In genomic region chr4:53004497-53005148, GRCh38 we compare ENCODE assay signal across 22 cellular contexts.
DNase-seq lines count a peak whose midpoint lies in the region; ATAC-seq and TF ChIP-seq lines count a peak whose summit lies in the region.
"Had no signal": no experiment of that assay in that cellular context is flagged by ENCODE, and none has a peak within 500 bp of the region (broad histone marks: within the 10 kb centered on the region; RNA-seq: fewer than 3 reads in every experiment).

No MANE protein-coding gene starts in this region.

- no peaks in the 10 kb centered on the region for H3K36me3 Mint-ChIP-seq in activated T-helper 1 cell treated with anti-CD3 and anti-CD28 coated beads, Interleukin-12 subunit alpha, Interleukin-12 subunit beta, Interleukin-2, Interleukin-4 antibody, amounts not matched to agents 30 ng/mL and 10 ng/mL and 1 ng/mL, durations not matched to agents 14 hours and 24 hours and 36 hours (ENCODE audit: low read depth)

- H4K91ac ChIP-seq in mesenchymal stem cell (ENCODE audit: low read length) = no peak overlapping the region

- H3K9me3 ChIP-seq in mesenchymal stem cell (ENCODE audit: control insufficient read depth, low read length) (no peaks in the 10 kb centered on the region), breast epithelium (no peaks in the 10 kb centered on the region)
- H3K9me3 ChIP-seq: HAP-1, MG63 had no signal

- TF ChIP-seq CTCF in GM12865 (IDR thresholded peaks at IDR 0.05; ENCODE audit: insufficient read depth, low read depth, low read length, missing control alignments) (no peak), breast epithelium (IDR thresholded peaks at IDR 0.05) (no peak)

- no peak overlapping the region for H2BK5ac ChIP-seq in mesenchymal stem cell (ENCODE audit: low read depth, low read length, poor library complexity, severe bottlenecking)

- H3K27me3 ChIP-seq in mesenchymal stem cell (ENCODE audit: control insufficient read depth in 1 of 2, insufficient read depth in 1 of 2, low read length in 2 of 2) (no peaks in the 10 kb centered on the region), breast epithelium (no peaks in the 10 kb centered on the region)
- H3K27me3 ChIP-seq: MG63 had no signal

- no peak overlapping the region for H3K27ac Mint-ChIP-seq in activated T-helper 1 cell treated with anti-CD3 and anti-CD28 coated beads, Interleukin-12 subunit alpha, Interleukin-12 subunit beta, Interleukin-2, Interleukin-4 antibody, amounts not matched to agents 30 ng/mL and 10 ng/mL and 1 ng/mL, durations not matched to agents 14 hours and 24 hours and 36 hours
- H3K27ac Mint-ChIP-seq: CD14-positive monocyte, GM23338 had no signal

- peak; percentile 27 for DNase-seq in GM12865 (ENCODE audit: low read depth)
- no peak for DNase-seq in mesenchymal stem cell
- DNase-seq in activated T-helper 1 cell treated with anti-CD3 and anti-CD28 coated beads, Interleukin-12 subunit alpha, Interleukin-12 subunit beta, Interleukin-2, Interleukin-4 antibody, amounts not matched to agents 30 ng/mL and 10 ng/mL and 1 ng/mL, durations not matched to agents 14 hours and 24 hours and 36 hours (ENCODE audit: low spot score) = no peak
- DNase-seq in breast epithelium (ENCODE audit: low spot score in 2 of 2) = no peak
- DNase-seq: AML-193, MG63, NCI-H1048, NCI-H1417 treated with DMSO at 0.1 percent for 48 hours, NCI-H187 treated with DMSO at 0.1 percent for 48 hours, NCI-H2107, NCI-H510A, PC-9, RPMI8226, SHP77 had no signal

- no peak for TF ChIP-seq POLR2A in breast epithelium (IDR thresholded peaks at IDR 0.05)

- H3K4me2 ChIP-seq in mesenchymal stem cell (ENCODE audit: low read length, poor library complexity, severe bottlenecking) = no peak overlapping the region
- H3K4me2 ChIP-seq: GM23338, PC-9 had no signal

- peak overlapping the region; percentile 15 to 22 for H2BK12ac ChIP-seq in mesenchymal stem cell (ENCODE audit: low read length in 2 of 2)

- H4K8ac ChIP-seq in mesenchymal stem cell (ENCODE audit: low read length) = no peak overlapping the region

- H2BK15ac ChIP-seq in mesenchymal stem cell (ENCODE audit: low read depth, poor library complexity, severe bottlenecking) = no peak overlapping the region

- H3K4me1 ChIP-seq in mesenchymal stem cell (ENCODE audit: control insufficient read depth, insufficient read depth, low read depth, low read length) = no peaks in the 10 kb centered on the region
- no peaks in the 10 kb centered on the region for H3K4me1 ChIP-seq in breast epithelium

- intact Hi-C loops in activated T-helper 1 cell treated with anti-CD3 and anti-CD28 coated beads, Interleukin-12 subunit alpha, Interleukin-12 subunit beta, Interleukin-2, Interleukin-4 antibody, amounts not matched to agents 30 ng/mL and 10 ng/mL and 1 ng/mL, durations not matched to agents 14 hours and 24 hours and 36 hours (cut with micrococcal nuclease) = no loop called here
- intact Hi-C loops in breast epithelium (cut with DNase I; ENCODE audit: low total_unique reads) = no loop called here

- H3K4me1 Mint-ChIP-seq in activated T-helper 1 cell treated with anti-CD3 and anti-CD28 coated beads, Interleukin-12 subunit alpha, Interleukin-12 subunit beta, Interleukin-2, Interleukin-4 antibody, amounts not matched to agents 30 ng/mL and 10 ng/mL and 1 ng/mL, durations not matched to agents 14 hours and 24 hours and 36 hours (ENCODE audit: low read depth) = peaks cover 1% of the 10 kb centered on the region
- H3K4me1 Mint-ChIP-seq: GM23338 had no signal

- no peak overlapping the region for H3K4me3 Mint-ChIP-seq in activated T-helper 1 cell treated with anti-CD3 and anti-CD28 coated beads, Interleukin-12 subunit alpha, Interleukin-12 subunit beta, Interleukin-2, Interleukin-4 antibody, amounts not matched to agents 30 ng/mL and 10 ng/mL and 1 ng/mL, durations not matched to agents 14 hours and 24 hours and 36 hours
- H3K4me3 Mint-ChIP-seq: CD14-positive monocyte, GM23338 had no signal

- H3K36me3 ChIP-seq in mesenchymal stem cell (ENCODE audit: control insufficient read depth in 1 of 2, insufficient read depth in 2 of 2, low read depth in 1 of 2, low read length in 2 of 2) = peaks cover 0 to 11% of the 10 kb centered on the region in 2 experiments
- H3K36me3 ChIP-seq in breast epithelium = no peaks in the 10 kb centered on the region
- H3K36me3 ChIP-seq: HAP-1 had no signal

- H2AK5ac ChIP-seq in mesenchymal stem cell (ENCODE audit: low read length, severe bottlenecking) = no peak overlapping the region

- no peaks in the 10 kb centered on the region for H3K9me3 Mint-ChIP-seq in activated T-helper 1 cell treated with anti-CD3 and anti-CD28 coated beads, Interleukin-12 subunit alpha, Interleukin-12 subunit beta, Interleukin-2, Interleukin-4 antibody, amounts not matched to agents 30 ng/mL and 10 ng/mL and 1 ng/mL, durations not matched to agents 14 hours and 24 hours and 36 hours

- H3K27ac ChIP-seq in mesenchymal stem cell (ENCODE audit: low read length, poor library complexity, severe bottlenecking) = no peak overlapping the region
- H3K27ac ChIP-seq in breast epithelium = no peak overlapping the region
- H3K27ac ChIP-seq: PC-9 had no signal

- no peaks in the 10 kb centered on the region for H3K27me3 Mint-ChIP-seq in activated T-helper 1 cell treated with anti-CD3 and anti-CD28 coated beads, Interleukin-12 subunit alpha, Interleukin-12 subunit beta, Interleukin-2, Interleukin-4 antibody, amounts not matched to agents 30 ng/mL and 10 ng/mL and 1 ng/mL, durations not matched to agents 14 hours and 24 hours and 36 hours (ENCODE audit: insufficient read depth)

- no peak overlapping the region for H2BK120ac ChIP-seq in mesenchymal stem cell (ENCODE audit: low read depth, low read length)

- no peak overlapping the region for H3K4ac ChIP-seq in mesenchymal stem cell (ENCODE audit: low read depth in 1 of 2, low read length in 2 of 2)

- ATAC-seq in GM19372 (IDR thresholded peaks at IDR 0.05; ENCODE audit: low read depth, unreplicated experiment) = peak; percentile 43
- peak; percentile 10 for ATAC-seq in HG03175 (IDR thresholded peaks at IDR 0.05; ENCODE audit: unreplicated experiment)
- no peak for ATAC-seq in GM19455 (IDR thresholded peaks at IDR 0.05; ENCODE audit: unreplicated experiment)
- ATAC-seq in HG03460 (IDR thresholded peaks at IDR 0.05; ENCODE audit: unreplicated experiment) = no peak
- ATAC-seq: GM23338, K562 had no signal

- WGBS in mesenchymal stem cell = 92% methylated on average over 8 of the region's 10 CpGs

- no peak overlapping the region for H3K14ac ChIP-seq in mesenchymal stem cell (ENCODE audit: low read length in 2 of 2)

- H3K18ac ChIP-seq in mesenchymal stem cell (ENCODE audit: low read depth in 1 of 2, low read length in 2 of 2) = peak overlapping the region in 1 of 2 experiments; percentile 71

- H3K4me3 ChIP-seq in GM12865 (ENCODE audit: low read depth, low read length) (no peak overlapping the region), mesenchymal stem cell (ENCODE audit: insufficient read depth in 1 of 2, low read depth in 1 of 2, low read length in 2 of 2) (no peak overlapping the region), breast epithelium (no peak overlapping the region)
- H3K4me3 ChIP-seq: GM23338, HAP-1, K562, MG63, PC-9 had no signal

- no peak overlapping the region for H3K9ac ChIP-seq in mesenchymal stem cell (ENCODE audit: low read length)

- H3K79me1 ChIP-seq in mesenchymal stem cell (replicated peaks; ENCODE audit: low read length, poor library complexity, severe bottlenecking) = no peaks in the 10 kb centered on the region

- no peak overlapping the region for H3K23ac ChIP-seq in mesenchymal stem cell (ENCODE audit: low read length in 2 of 2)

- no peak overlapping the region for H2AFZ ChIP-seq in mesenchymal stem cell (ENCODE audit: low read depth, low read length)
- H2AFZ ChIP-seq: GM23338, PC-9 had no signal

Comparison
In these comparisons a context has a peak if more than half of its experiments do, and no peak if none do; other contexts are left out.
1. ATAC-seq: peak in GM19372 (single experiment) and HG03175 (single experiment); none in GM19455 (single experiment) and HG03460 (single experiment).